In the genomic region with DNA sequence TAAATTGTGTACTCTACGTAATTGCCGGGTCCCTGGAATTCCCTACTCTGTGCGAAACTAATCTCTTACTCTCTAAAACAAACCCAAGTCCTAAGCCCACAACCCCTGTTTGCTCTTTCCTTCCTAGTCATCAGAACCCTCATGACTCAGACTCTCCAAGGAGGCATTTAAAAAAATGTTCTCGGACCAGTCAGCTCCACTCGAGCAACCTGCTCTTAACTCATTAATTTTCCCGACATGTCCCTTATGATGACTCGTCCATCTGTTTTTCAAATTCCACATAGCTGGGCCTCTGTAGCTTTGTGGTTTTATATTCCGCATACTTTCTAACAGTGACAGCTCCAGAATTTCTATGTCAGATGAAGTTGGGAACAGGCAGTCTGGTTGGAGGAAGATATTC, we compare ENCODE assay signal across 10 cellular contexts. TPM values are rescaled to one million over a fixed set of nuclear protein-coding genes. Genes with fewer than 3 reads are reported as not detected.
A peak's percentile ranks its signal among the peaks of the same experiment; 100 is the strongest.
DNase-seq lines count a peak whose midpoint lies in the region; ATAC-seq and TF ChIP-seq lines count a peak whose summit lies in the region.
"Had no signal": no experiment of that assay in that cellular context is flagged by ENCODE, and none has a peak within 500 bp of the region (broad histone marks: within the 10 kb centered on the region; RNA-seq: fewer than 3 reads in every experiment).

No MANE protein-coding gene starts in this region.

- H3K4me3 ChIP-seq in fibroblast of pulmonary artery (replicated peaks; ENCODE audit: low read depth, low read length) (no peak overlapping the region), skeletal muscle tissue (ENCODE audit: low read length in 3 of 3) (no peak overlapping the region)
- H3K4me3 ChIP-seq: esophagus muscularis mucosa, suprapubic skin had no signal

- H3K27me3 ChIP-seq in skeletal muscle tissue (ENCODE audit: control insufficient read depth in 3 of 3, insufficient read depth in 3 of 3, low read length in 3 of 3): no peaks in the 10 kb centered on the region
- H3K27me3 ChIP-seq: suprapubic skin had no signal

- in situ Hi-C loops in G401 (cut with HindIII; ENCODE audit: low sequenced_read_pairs): no loop called here

- H3K9me3 ChIP-seq in skeletal muscle tissue (ENCODE audit: control insufficient read depth in 3 of 3, low read length in 3 of 3): no peaks in the 10 kb centered on the region
- H3K9me3 ChIP-seq: esophagus muscularis mucosa, suprapubic skin had no signal

- no peaks in the 10 kb centered on the region for H3K36me3 ChIP-seq in skeletal muscle tissue (ENCODE audit: control insufficient read depth in 3 of 3, insufficient read depth in 3 of 3, low read length in 3 of 3)
- H3K36me3 ChIP-seq: esophagus muscularis mucosa, suprapubic skin, WERI-Rb-1 had no signal

- no peak for TF ChIP-seq CTCF in fibroblast of pulmonary artery (IDR thresholded peaks at IDR 0.05; ENCODE audit: low read length, missing control alignments)

- peak; percentile 85 for ATAC-seq in SK-N-SH treated with all-trans-retinoic acid at 6 μM for 48 hours
- no peak for ATAC-seq in HG03520 (IDR thresholded peaks at IDR 0.05; ENCODE audit: unreplicated experiment)
- ATAC-seq in GM21381 (IDR thresholded peaks at IDR 0.05; ENCODE audit: unreplicated experiment): no peak

- peaks cover 4 to 16% (median 6%) of the 10 kb centered on the region in 3 donors for H3K4me1 ChIP-seq in skeletal muscle tissue (ENCODE audit: control insufficient read depth in 3 of 3, insufficient read depth in 3 of 3, low read length in 3 of 3)
- H3K4me1 ChIP-seq: suprapubic skin had no signal

- H3K9ac ChIP-seq in skeletal muscle tissue (ENCODE audit: low read depth in 1 of 3, low read length in 3 of 3): no peak overlapping the region

- DNase-seq in H4 (ENCODE audit: low spot score) (peak; percentile 78), fibroblast of pulmonary artery (ENCODE audit: low read depth) (peak; percentile 53), G401 (ENCODE audit: low spot score) (no peak)
- DNase-seq: WERI-Rb-1 had no signal

- peak overlapping the region; percentile 15 for H3K27ac ChIP-seq in skeletal muscle tissue (ENCODE audit: low read depth, low read length)
- H3K27ac ChIP-seq: esophagus muscularis mucosa, suprapubic skin, WERI-Rb-1 had no signal

TF ChIP-seq in SK-N-SH treated with all-trans-retinoic acid at 6 μM for 48 hours, 23 proteins besides CTCF, POLR2A, EP300 and RAD21:
- TF ChIP-seq RARB (CRISPR knock-in tag; IDR thresholded peaks at IDR 0.05) (no peak), BACH2 (CRISPR knock-in tag; IDR thresholded peaks at IDR 0.05; ENCODE audit: borderline replicate concordance) (no peak), ZC3H10 (CRISPR knock-in tag; IDR thresholded peaks at IDR 0.05) (no peak), PPARA (CRISPR knock-in tag; IDR thresholded peaks at IDR 0.05; ENCODE audit: borderline replicate concordance) (no peak), ESRRG (CRISPR knock-in tag; IDR thresholded peaks at IDR 0.05) (no peak), ZFP30 (CRISPR knock-in tag; IDR thresholded peaks at IDR 0.05) (no peak), TOX (CRISPR knock-in tag; IDR thresholded peaks at IDR 0.05; ENCODE audit: borderline replicate concordance) (no peak)
- TF ChIP-seq, protein P1, sequence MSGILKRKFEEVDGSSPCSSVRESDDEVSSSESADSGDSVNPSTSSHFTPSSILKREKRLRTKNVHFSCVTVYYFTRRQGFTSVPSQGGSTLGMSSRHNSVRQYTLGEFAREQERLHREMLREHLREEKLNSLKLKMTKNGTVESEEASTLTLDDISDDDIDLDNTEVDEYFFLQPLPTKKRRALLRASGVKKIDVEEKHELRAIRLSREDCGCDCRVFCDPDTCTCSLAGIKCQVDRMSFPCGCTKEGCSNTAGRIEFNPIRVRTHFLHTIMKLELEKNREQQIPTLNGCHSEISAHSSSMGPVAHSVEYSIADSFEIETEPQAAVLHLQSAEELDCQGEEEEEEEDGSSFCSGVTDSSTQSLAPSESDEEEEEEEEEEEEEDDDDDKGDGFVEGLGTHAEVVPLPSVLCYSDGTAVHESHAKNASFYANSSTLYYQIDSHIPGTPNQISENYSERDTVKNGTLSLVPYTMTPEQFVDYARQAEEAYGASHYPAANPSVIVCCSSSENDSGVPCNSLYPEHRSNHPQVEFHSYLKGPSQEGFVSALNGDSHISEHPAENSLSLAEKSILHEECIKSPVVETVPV (CRISPR knock-in tag; IDR thresholded peaks at IDR 0.05): no peak

RNA-seq across cellular contexts. Expression of a gene that starts 2.6 kb away (rescaled TPM):
- not detected in 2 replicates for total RNA-seq in H4 (2014; rRNA removed; shearing (Covaris generic))
- total RNA-seq in skeletal muscle tissue: not detected
- not detected in 2 replicates for total RNA-seq in G401 (2014; rRNA removed; shearing (Covaris generic))
- total RNA-seq: esophagus muscularis mucosa had no signal

RNA-seq across cellular contexts. Expression of a gene that starts 24.2 kb away (rescaled TPM):
- total RNA-seq in H4 (2014; rRNA removed; shearing (Covaris generic)): not detected in 2 replicates
- not detected for total RNA-seq in skeletal muscle tissue
- total RNA-seq in G401 (2014; rRNA removed; shearing (Covaris generic)): not detected in 2 replicates
